ENCODE assay signal across 9 cellular contexts in the genomic region with DNA sequence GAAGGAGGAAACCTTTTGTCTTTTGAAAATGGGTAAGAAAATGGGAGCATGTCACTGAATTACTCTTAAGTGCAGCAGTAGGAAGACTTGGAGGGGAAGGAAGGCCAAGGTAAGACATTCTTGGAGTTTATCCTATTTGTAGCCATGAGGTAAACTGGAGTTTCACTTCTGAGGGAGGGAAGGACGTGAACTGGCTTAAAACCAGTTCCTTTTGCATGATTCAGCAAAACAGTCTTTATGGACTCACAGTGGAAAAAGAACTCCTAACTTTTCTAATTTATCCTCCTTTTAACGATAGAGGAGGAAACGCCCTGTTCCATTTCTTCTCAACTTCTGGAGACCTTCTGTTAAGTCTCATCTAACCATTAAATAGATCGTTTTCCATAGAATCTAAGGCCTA. TPM values are rescaled to one million over a fixed set of nuclear protein-coding genes. Genes with fewer than 3 reads are reported as not detected.
A peak's percentile ranks its signal among the peaks of the same experiment; 100 is the strongest.
DNase-seq lines count a peak whose midpoint lies in the region; ATAC-seq and TF ChIP-seq lines count a peak whose summit lies in the region.
"Had no signal": no experiment of that assay in that cellular context is flagged by ENCODE, and none has a peak within 500 bp of the region (broad histone marks: within the 10 kb centered on the region; RNA-seq: fewer than 3 reads in every experiment).

No MANE protein-coding gene starts in this region.

- H3K4me1 Mint-ChIP-seq in activated CD8-positive, alpha-beta T cell treated with anti-CD3 and anti-CD28 coated beads for 36 hours (ENCODE audit: low read depth), result peaks cover 49% of the 10 kb centered on the region
- H3K4me1 Mint-ChIP-seq in activated CD8-positive, alpha-beta T cell treated with anti-CD3 and anti-CD28 coated beads, Interleukin-2, amount 10 ng/mL, durations not matched to agents 7 days and 5 days (ENCODE audit: low read depth), result peaks cover 48% of the 10 kb centered on the region
- peaks cover 42% of the 10 kb centered on the region for H3K4me1 Mint-ChIP-seq in activated naive CD8-positive, alpha-beta T cell treated with anti-CD3 and anti-CD28 coated beads, Interleukin-2, amount 10 ng/mL, durations not matched to agents 7 days and 5 days
- H3K4me1 Mint-ChIP-seq in T-helper 2 cell treated with Interferon-gamma antibody and Interleukin-4, amounts not matched to agents 5 μg/mL and 100 μg/mL, for 36 hours (ENCODE audit: low read depth), result peaks cover 43% of the 10 kb centered on the region

- peak overlapping the region in 2 of 3 donors; percentile 4 to 97 for H3K9ac ChIP-seq in skeletal muscle tissue (ENCODE audit: low read depth in 1 of 3, low read length in 3 of 3)

- H3K4me3 ChIP-seq in skeletal muscle tissue (ENCODE audit: low read length in 3 of 3), result peak overlapping the region in 2 of 3 donors; percentile 38 to 52

- TF ChIP-seq CTCF in activated CD8-positive, alpha-beta T cell treated with anti-CD3 and anti-CD28 coated beads for 36 hours (IDR thresholded peaks at IDR 0.05), result no peak
- no peak for TF ChIP-seq CTCF in foreskin keratinocyte (conservative IDR thresholded peaks at IDR 0.05)

- no peaks in the 10 kb centered on the region for H3K9me3 Mint-ChIP-seq in activated CD8-positive, alpha-beta T cell treated with anti-CD3 and anti-CD28 coated beads for 36 hours
- H3K9me3 Mint-ChIP-seq in activated CD8-positive, alpha-beta T cell treated with anti-CD3 and anti-CD28 coated beads, Interleukin-2, amount 10 ng/mL, durations not matched to agents 7 days and 5 days (ENCODE audit: insufficient read depth), result no peaks in the 10 kb centered on the region
- no peaks in the 10 kb centered on the region for H3K9me3 Mint-ChIP-seq in activated naive CD8-positive, alpha-beta T cell treated with anti-CD3 and anti-CD28 coated beads, Interleukin-2, amount 10 ng/mL, durations not matched to agents 7 days and 5 days
- no peaks in the 10 kb centered on the region for H3K9me3 Mint-ChIP-seq in T-helper 2 cell treated with Interferon-gamma antibody and Interleukin-4, amounts not matched to agents 5 μg/mL and 100 μg/mL, for 36 hours

- peaks cover 30 to 50% (median 32%) of the 10 kb centered on the region in 3 donors for H3K36me3 ChIP-seq in skeletal muscle tissue (ENCODE audit: control insufficient read depth in 3 of 3, insufficient read depth in 3 of 3, low read length in 3 of 3)

- ATAC-seq in activated CD8-positive, alpha-beta T cell treated with anti-CD3 and anti-CD28 coated beads for 36 hours, result no peak
- ATAC-seq in activated CD8-positive, alpha-beta T cell treated with anti-CD3 and anti-CD28 coated beads, Interleukin-2, amount 10 ng/mL, durations not matched to agents 7 days and 5 days, result no peak
- ATAC-seq in activated naive CD8-positive, alpha-beta T cell treated with anti-CD3 and anti-CD28 coated beads, Interleukin-2, amount 10 ng/mL, durations not matched to agents 7 days and 5 days (ENCODE audit: low read depth), result no peak
- no peak for ATAC-seq in foreskin keratinocyte
- ATAC-seq: sciatic nerve had no signal

- CTCF ChIA-PET in activated CD8-positive, alpha-beta T cell treated with anti-CD3 and anti-CD28 coated beads for 36 hours (lab: Charles Lee), result interaction anchor here (0.6 to 5.6 kb wide), 2 partner anchors 10 to 49 kb away, joined by 3 to 53 read pairs; no protein-coding TSS in a partner anchor
- CTCF ChIA-PET in activated CD8-positive, alpha-beta T cell treated with anti-CD3 and anti-CD28 coated beads, Interleukin-2, amount 10 ng/mL, durations not matched to agents 7 days and 5 days (lab: Charles Lee), result interaction anchor here (1.9 kb wide), 1 partner anchor 49 kb away, joined by 16 read pairs; no protein-coding TSS in a partner anchor

- H3K9me3 ChIP-seq in skeletal muscle tissue (ENCODE audit: control insufficient read depth in 3 of 3, low read length in 3 of 3), result no peaks in the 10 kb centered on the region

- H3K27ac Mint-ChIP-seq in activated CD8-positive, alpha-beta T cell treated with anti-CD3 and anti-CD28 coated beads for 36 hours, result peak overlapping the region; percentile 21
- H3K27ac Mint-ChIP-seq in activated CD8-positive, alpha-beta T cell treated with anti-CD3 and anti-CD28 coated beads, Interleukin-2, amount 10 ng/mL, durations not matched to agents 7 days and 5 days, result no peak overlapping the region
- H3K27ac Mint-ChIP-seq in activated naive CD8-positive, alpha-beta T cell treated with anti-CD3 and anti-CD28 coated beads, Interleukin-2, amount 10 ng/mL, durations not matched to agents 7 days and 5 days, result no peak overlapping the region
- no peak overlapping the region for H3K27ac Mint-ChIP-seq in T-helper 2 cell treated with Interferon-gamma antibody and Interleukin-4, amounts not matched to agents 5 μg/mL and 100 μg/mL, for 36 hours

- no peaks in the 10 kb centered on the region for H3K27me3 Mint-ChIP-seq in activated CD8-positive, alpha-beta T cell treated with anti-CD3 and anti-CD28 coated beads for 36 hours
- no peaks in the 10 kb centered on the region for H3K27me3 Mint-ChIP-seq in activated CD8-positive, alpha-beta T cell treated with anti-CD3 and anti-CD28 coated beads, Interleukin-2, amount 10 ng/mL, durations not matched to agents 7 days and 5 days (ENCODE audit: low read depth)
- no peaks in the 10 kb centered on the region for H3K27me3 Mint-ChIP-seq in activated naive CD8-positive, alpha-beta T cell treated with anti-CD3 and anti-CD28 coated beads, Interleukin-2, amount 10 ng/mL, durations not matched to agents 7 days and 5 days
- H3K27me3 Mint-ChIP-seq in T-helper 2 cell treated with Interferon-gamma antibody and Interleukin-4, amounts not matched to agents 5 μg/mL and 100 μg/mL, for 36 hours (ENCODE audit: low read depth), result no peaks in the 10 kb centered on the region

- peak overlapping the region; percentile 76 for H3K4me3 Mint-ChIP-seq in activated CD8-positive, alpha-beta T cell treated with anti-CD3 and anti-CD28 coated beads for 36 hours
- no peak overlapping the region for H3K4me3 Mint-ChIP-seq in activated CD8-positive, alpha-beta T cell treated with anti-CD3 and anti-CD28 coated beads, Interleukin-2, amount 10 ng/mL, durations not matched to agents 7 days and 5 days
- peak overlapping the region; percentile 6 for H3K4me3 Mint-ChIP-seq in activated naive CD8-positive, alpha-beta T cell treated with anti-CD3 and anti-CD28 coated beads, Interleukin-2, amount 10 ng/mL, durations not matched to agents 7 days and 5 days
- H3K4me3 Mint-ChIP-seq in T-helper 2 cell treated with Interferon-gamma antibody and Interleukin-4, amounts not matched to agents 5 μg/mL and 100 μg/mL, for 36 hours, result no peak overlapping the region

- peaks cover 47% of the 10 kb centered on the region for H3K36me3 Mint-ChIP-seq in activated CD8-positive, alpha-beta T cell treated with anti-CD3 and anti-CD28 coated beads for 36 hours (ENCODE audit: low read depth)
- peaks cover 54% of the 10 kb centered on the region for H3K36me3 Mint-ChIP-seq in activated CD8-positive, alpha-beta T cell treated with anti-CD3 and anti-CD28 coated beads, Interleukin-2, amount 10 ng/mL, durations not matched to agents 7 days and 5 days (ENCODE audit: low read depth)
- peaks cover 42% of the 10 kb centered on the region for H3K36me3 Mint-ChIP-seq in activated naive CD8-positive, alpha-beta T cell treated with anti-CD3 and anti-CD28 coated beads, Interleukin-2, amount 10 ng/mL, durations not matched to agents 7 days and 5 days
- H3K36me3 Mint-ChIP-seq in T-helper 2 cell treated with Interferon-gamma antibody and Interleukin-4, amounts not matched to agents 5 μg/mL and 100 μg/mL, for 36 hours (ENCODE audit: low read depth), result peaks cover 44% of the 10 kb centered on the region

- peak overlapping the region; percentile 8 for H3K27ac ChIP-seq in foreskin keratinocyte
- peak overlapping the region; percentile 97 for H3K27ac ChIP-seq in skeletal muscle tissue (ENCODE audit: low read depth, low read length)

- H3K4me1 ChIP-seq in foreskin keratinocyte, result peaks cover 19% of the 10 kb centered on the region
- peaks cover 29 to 45% (median 44%) of the 10 kb centered on the region in 3 donors for H3K4me1 ChIP-seq in skeletal muscle tissue (ENCODE audit: control insufficient read depth in 3 of 3, insufficient read depth in 3 of 3, low read length in 3 of 3)

- no peaks in the 10 kb centered on the region for H3K27me3 ChIP-seq in foreskin keratinocyte
- H3K27me3 ChIP-seq in skeletal muscle tissue (ENCODE audit: control insufficient read depth in 3 of 3, insufficient read depth in 3 of 3, low read length in 3 of 3), result no peaks in the 10 kb centered on the region

- DNase-seq in activated CD8-positive, alpha-beta T cell treated with anti-CD3 and anti-CD28 coated beads for 36 hours, result no peak
- DNase-seq in activated CD8-positive, alpha-beta T cell treated with anti-CD3 and anti-CD28 coated beads, Interleukin-2, amount 10 ng/mL, durations not matched to agents 7 days and 5 days, result no peak
- DNase-seq in activated naive CD8-positive, alpha-beta T cell treated with anti-CD3 and anti-CD28 coated beads, Interleukin-2, amount 10 ng/mL, durations not matched to agents 7 days and 5 days, result no peak
- DNase-seq in foreskin keratinocyte (no peak), midbrain (lab: John Stamatoyannopoulos, UW) (no peak), AG08396 (ENCODE audit: low spot score) (no peak)
- DNase-seq in T-helper 2 cell treated with Interferon-gamma antibody and Interleukin-4, amounts not matched to agents 5 μg/mL and 100 μg/mL, for 36 hours (ENCODE audit: low spot score), result no peak

- intact Hi-C loops in activated CD8-positive, alpha-beta T cell treated with anti-CD3 and anti-CD28 coated beads for 36 hours (cut with micrococcal nuclease), result no loop called here

- POLR2A ChIA-PET in activated CD8-positive, alpha-beta T cell treated with anti-CD3 and anti-CD28 coated beads for 36 hours (lab: Charles Lee), result no interaction called here
- POLR2A ChIA-PET in activated CD8-positive, alpha-beta T cell treated with anti-CD3 and anti-CD28 coated beads, Interleukin-2, amount 10 ng/mL, durations not matched to agents 7 days and 5 days (lab: Charles Lee), result interaction anchor here (1.2 kb wide), 1 partner anchor 344 kb away, joined by 3 read pairs; a partner anchor contains a TSS
- POLR2A ChIA-PET in activated naive CD8-positive, alpha-beta T cell treated with anti-CD3 and anti-CD28 coated beads, Interleukin-2, amount 10 ng/mL, durations not matched to agents 7 days and 5 days (lab: Charles Lee), result no interaction called here

RNA-seq across cellular contexts. Expression of a gene that starts 2.5 kb away (rescaled TPM):
- 100 to 1,000 TPM; 165 to 169 TPM for total RNA-seq in activated CD8-positive, alpha-beta T cell treated with anti-CD3 and anti-CD28 coated beads for 36 hours
- total RNA-seq in activated CD8-positive, alpha-beta T cell treated with anti-CD3 and anti-CD28 coated beads, Interleukin-2, amount 10 ng/mL, durations not matched to agents 7 days and 5 days, result 100 to 1,000 TPM; 144 to 155 TPM
- 100 to 1,000 TPM; 136 to 137 TPM for total RNA-seq in activated naive CD8-positive, alpha-beta T cell treated with anti-CD3 and anti-CD28 coated beads, Interleukin-2, amount 10 ng/mL, durations not matched to agents 7 days and 5 days
- total RNA-seq in foreskin keratinocyte (162 and 163 TPM in 2 replicates), skeletal muscle tissue (304 TPM)
- polyA plus RNA-seq in foreskin keratinocyte, result 233 and 268 TPM in 2 replicates

Comparison
In these comparisons a context has a peak if more than half of its experiments do, and no peak if none do; other contexts are left out.
1. H3K4me3 Mint-ChIP-seq: peak in activated CD8-positive, alpha-beta T cell treated with anti-CD3 and anti-CD28 coated beads for 36 hours (single experiment) and activated naive CD8-positive, alpha-beta T cell treated with anti-CD3 and anti-CD28 coated beads, Interleukin-2, amount 10 ng/mL, durations not matched to agents 7 days and 5 days (single experiment); none in activated CD8-positive, alpha-beta T cell treated with anti-CD3 and anti-CD28 coated beads, Interleukin-2, amount 10 ng/mL, durations not matched to agents 7 days and 5 days (single experiment) and T-helper 2 cell treated with Interferon-gamma antibody and Interleukin-4, amounts not matched to agents 5 μg/mL and 100 μg/mL, for 36 hours (single experiment).